In the genomic region with DNA sequence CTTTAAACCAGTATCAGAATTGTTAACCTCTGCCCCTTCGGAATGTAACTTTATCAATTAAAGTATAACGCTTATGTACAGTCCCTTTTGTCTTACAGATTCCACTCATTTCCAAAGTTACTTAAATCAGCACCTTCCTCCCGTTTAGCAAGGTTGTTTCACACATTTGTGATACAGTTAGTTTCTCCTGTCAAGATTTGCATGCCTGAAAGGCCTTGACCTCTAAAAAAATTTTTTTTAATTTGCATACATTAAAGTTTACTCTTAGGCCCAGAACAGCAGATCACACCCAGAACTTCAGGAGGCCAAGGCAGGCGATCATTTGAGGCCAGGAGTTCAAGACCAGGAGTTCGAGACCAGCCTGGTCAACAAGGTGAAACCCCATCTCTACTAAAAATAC, we compare ENCODE assay signal across 16 cellular contexts.
"Had no signal": no experiment of that assay in that cellular context is flagged by ENCODE, and none has a peak within 500 bp of the region (broad histone marks: within the 10 kb centered on the region; RNA-seq: fewer than 3 reads in every experiment).

No MANE protein-coding gene starts in this region.

- H3K4me3 Mint-ChIP-seq: dendritic cell treated with granulocyte-macrophage colony-stimulating factor and Interleukin-4, amounts not matched to agents 40 ng/mL and 50 ng/mL, for 4 days; effector memory CD8-positive, alpha-beta T cell; naive thymus-derived CD4-positive, alpha-beta T cell; stimulated activated memory B cell treated with anti-CD40 and anti-IgM and Interleukin-4, amounts not matched to agents 10 μg/mL and 1 μg/mL and 100 μg/mL, for 72 hours had no signal

- H3K9me3 Mint-ChIP-seq: dendritic cell treated with granulocyte-macrophage colony-stimulating factor and Interleukin-4, amounts not matched to agents 40 ng/mL and 50 ng/mL, for 4 days; effector memory CD8-positive, alpha-beta T cell; naive thymus-derived CD4-positive, alpha-beta T cell; stimulated activated memory B cell treated with anti-CD40 and anti-IgM and Interleukin-4, amounts not matched to agents 10 μg/mL and 1 μg/mL and 100 μg/mL, for 72 hours had no signal

- H3K27me3 Mint-ChIP-seq: dendritic cell treated with granulocyte-macrophage colony-stimulating factor and Interleukin-4, amounts not matched to agents 40 ng/mL and 50 ng/mL, for 4 days; effector memory CD8-positive, alpha-beta T cell; naive thymus-derived CD4-positive, alpha-beta T cell; stimulated activated memory B cell treated with anti-CD40 and anti-IgM and Interleukin-4, amounts not matched to agents 10 μg/mL and 1 μg/mL and 100 μg/mL, for 72 hours had no signal

- H3K27ac Mint-ChIP-seq: effector memory CD8-positive, alpha-beta T cell; naive thymus-derived CD4-positive, alpha-beta T cell; stimulated activated memory B cell treated with anti-CD40 and anti-IgM and Interleukin-4, amounts not matched to agents 10 μg/mL and 1 μg/mL and 100 μg/mL, for 72 hours had no signal

- DNase-seq: effector memory CD8-positive, alpha-beta T cell; esophagus squamous epithelium; foreskin fibroblast; glutamatergic neuron; islet precursor cell; naive thymus-derived CD4-positive, alpha-beta T cell; spleen; stimulated activated CD4-positive, alpha-beta T cell treated with anti-CD3 and anti-CD28 coated beads, Interleukin-15, amount 100 ng/mL, for 24 hours; stimulated activated CD4-positive, alpha-beta T cell treated with anti-CD3 and anti-CD28 coated beads, Interleukin-1b, Interleukin-23, amount 100 ng/mL, for 48 hours; stimulated activated CD4-positive, alpha-beta T cell treated with anti-CD3 and anti-CD28 coated beads, Interleukin-4, amount 100 ng/mL, for 24 hours; trophoblast cell had no signal

- ATAC-seq: effector memory CD8-positive, alpha-beta T cell; gastroesophageal sphincter; left lobe of liver; naive thymus-derived CD4-positive, alpha-beta T cell; sciatic nerve; stimulated activated memory B cell treated with anti-CD40 and anti-IgM and Interleukin-4, amounts not matched to agents 10 μg/mL and 1 μg/mL and 100 μg/mL, for 72 hours had no signal
